In genomic region chr7:120979765-120980499, GRCh38 we compare ENCODE assay signal across 1 cellular context.
TF ChIP-seq lines count a peak whose summit lies in the region.

No MANE protein-coding gene starts in this region.

TF ChIP-seq in IMR-90, 13 proteins besides CTCF, POLR2A, EP300 and RAD21 (continued from another document):
- TF ChIP-seq USF2 (IDR thresholded peaks at IDR 0.05; ENCODE audit: low read depth, low read length) (no peak), FOS (IDR thresholded peaks at IDR 0.05; ENCODE audit: low read depth, low read length) (no peak), RFX5 (IDR thresholded peaks at IDR 0.05; ENCODE audit: low read depth, low read length) (no peak), SMC3 (IDR thresholded peaks at IDR 0.05; ENCODE audit: low read depth, low read length) (no peak), RCOR1 (IDR thresholded peaks at IDR 0.05; ENCODE audit: insufficient replicate concordance, low read length) (no peak), BHLHE40 (IDR thresholded peaks at IDR 0.05; ENCODE audit: low read depth, low read length) (no peak)
